10 cellular contexts compared by ENCODE assay signal in the genomic region with DNA sequence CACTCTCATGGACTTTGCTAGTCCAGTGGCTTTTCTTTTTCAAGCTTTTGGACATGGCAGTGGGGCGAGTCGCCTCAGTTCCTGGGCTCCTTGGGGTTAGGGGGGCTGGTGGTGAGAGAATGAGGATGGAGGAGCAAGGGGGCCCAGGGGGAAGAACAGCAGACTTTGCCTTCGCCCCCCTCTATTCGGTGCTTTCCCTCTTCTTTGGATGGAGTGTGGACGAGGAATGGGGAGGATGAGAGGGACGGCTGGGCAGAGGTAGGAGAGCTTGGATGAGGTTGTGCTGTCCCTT. TPM values are rescaled to one million over a fixed set of nuclear protein-coding genes. Genes with fewer than 3 reads are reported as not detected.
A peak's percentile ranks its signal among the peaks of the same experiment; 100 is the strongest.
DNase-seq lines count a peak whose midpoint lies in the region; ATAC-seq and TF ChIP-seq lines count a peak whose summit lies in the region.
"Had no signal": no experiment of that assay in that cellular context is flagged by ENCODE, and none has a peak within 500 bp of the region (broad histone marks: within the 10 kb centered on the region; RNA-seq: fewer than 3 reads in every experiment).

No MANE protein-coding gene starts in this region.

- H3K4me1 ChIP-seq in psoas muscle: no peaks in the 10 kb centered on the region

- peaks cover 21% of the 10 kb centered on the region for H3K36me3 Mint-ChIP-seq in Calu3 (ENCODE audit: insufficient read depth, unreplicated experiment)
- H3K36me3 Mint-ChIP-seq in glutamatergic neuron (ENCODE audit: unreplicated experiment): no peaks in the 10 kb centered on the region
- H3K36me3 Mint-ChIP-seq in activated T-helper 1 cell treated with anti-CD3 and anti-CD28 coated beads, Interleukin-12 subunit alpha, Interleukin-12 subunit beta, Interleukin-2, Interleukin-4 antibody, amounts not matched to agents 30 ng/mL and 10 ng/mL and 1 ng/mL, durations not matched to agents 14 hours and 24 hours and 36 hours (ENCODE audit: low read depth): no peaks in the 10 kb centered on the region

- H3K4me3 Mint-ChIP-seq in Calu3 (ENCODE audit: low read depth, unreplicated experiment): peak overlapping the region; percentile 81
- peak overlapping the region; percentile 95 for H3K4me3 Mint-ChIP-seq in glutamatergic neuron (ENCODE audit: unreplicated experiment)
- no peak overlapping the region for H3K4me3 Mint-ChIP-seq in activated T-helper 1 cell treated with anti-CD3 and anti-CD28 coated beads, Interleukin-12 subunit alpha, Interleukin-12 subunit beta, Interleukin-2, Interleukin-4 antibody, amounts not matched to agents 30 ng/mL and 10 ng/mL and 1 ng/mL, durations not matched to agents 14 hours and 24 hours and 36 hours
- H3K4me3 Mint-ChIP-seq: activated B cell treated with CpG ODN at 0.5 μM for 24 hours had no signal

- H3K27me3 ChIP-seq in psoas muscle (ENCODE audit: insufficient read depth in 3 of 3, low read length in 2 of 3): peaks cover 0 to 10% (median 0%) of the 10 kb centered on the region in 3 donors

- ATAC-seq in psoas muscle (no peak), HG03354 (IDR thresholded peaks at IDR 0.05; ENCODE audit: poor library complexity, severe bottlenecking, unreplicated experiment) (no peak), HG02981 (IDR thresholded peaks at IDR 0.05; ENCODE audit: unreplicated experiment) (no peak)

- CTCF ChIA-PET in Calu3 (lab: Charles Lee): no interaction called here

- H3K36me3 ChIP-seq in psoas muscle (ENCODE audit: insufficient read depth in 1 of 2, low read depth in 1 of 2): no peaks in the 10 kb centered on the region

- H3K27ac Mint-ChIP-seq in Calu3 (ENCODE audit: unreplicated experiment) (no peak overlapping the region), glutamatergic neuron (ENCODE audit: unreplicated experiment) (no peak overlapping the region)
- no peak overlapping the region for H3K27ac Mint-ChIP-seq in activated T-helper 1 cell treated with anti-CD3 and anti-CD28 coated beads, Interleukin-12 subunit alpha, Interleukin-12 subunit beta, Interleukin-2, Interleukin-4 antibody, amounts not matched to agents 30 ng/mL and 10 ng/mL and 1 ng/mL, durations not matched to agents 14 hours and 24 hours and 36 hours
- H3K27ac Mint-ChIP-seq: activated B cell treated with CpG ODN at 0.5 μM for 24 hours had no signal

- TF ChIP-seq CTCF in Calu3 (IDR thresholded peaks at IDR 0.05; ENCODE audit: unreplicated experiment): no peak
- TF ChIP-seq CTCF in WI38 (IDR thresholded peaks at IDR 0.05; ENCODE audit: low read depth, low read length): no peak
- no peak for TF ChIP-seq CTCF in glutamatergic neuron (IDR thresholded peaks at IDR 0.05; ENCODE audit: partially characterized antibody, unreplicated experiment)
- no peak for TF ChIP-seq CTCF in psoas muscle (IDR thresholded peaks at IDR 0.05)

- peaks cover 16% of the 10 kb centered on the region for H3K27me3 Mint-ChIP-seq in Calu3 (ENCODE audit: unreplicated experiment)
- peaks cover 25% of the 10 kb centered on the region for H3K27me3 Mint-ChIP-seq in glutamatergic neuron (ENCODE audit: unreplicated experiment)
- peaks cover 38% of the 10 kb centered on the region for H3K27me3 Mint-ChIP-seq in activated T-helper 1 cell treated with anti-CD3 and anti-CD28 coated beads, Interleukin-12 subunit alpha, Interleukin-12 subunit beta, Interleukin-2, Interleukin-4 antibody, amounts not matched to agents 30 ng/mL and 10 ng/mL and 1 ng/mL, durations not matched to agents 14 hours and 24 hours and 36 hours (ENCODE audit: insufficient read depth)

- peak overlapping the region; percentile 75 for H3K27ac ChIP-seq in psoas muscle

- BruUV-seq in Calu3 (replicated peaks; lab: Mats Ljungman, UMichigan): no TSS peak

- no peaks in the 10 kb centered on the region for H3K9me3 ChIP-seq in psoas muscle

- H3K4me1 Mint-ChIP-seq in Calu3 (ENCODE audit: low read depth, unreplicated experiment) (peaks cover 16% of the 10 kb centered on the region), glutamatergic neuron (ENCODE audit: low read depth, unreplicated experiment) (peaks cover 4% of the 10 kb centered on the region)
- H3K4me1 Mint-ChIP-seq in activated T-helper 1 cell treated with anti-CD3 and anti-CD28 coated beads, Interleukin-12 subunit alpha, Interleukin-12 subunit beta, Interleukin-2, Interleukin-4 antibody, amounts not matched to agents 30 ng/mL and 10 ng/mL and 1 ng/mL, durations not matched to agents 14 hours and 24 hours and 36 hours (ENCODE audit: low read depth): no peaks in the 10 kb centered on the region

- intact Hi-C loops in Calu3 (cut with micrococcal nuclease; ENCODE audit: unreplicated experiment) (no loop called here), psoas muscle (cut with DNase I) (no loop called here)
- intact Hi-C loops in activated T-helper 1 cell treated with anti-CD3 and anti-CD28 coated beads, Interleukin-12 subunit alpha, Interleukin-12 subunit beta, Interleukin-2, Interleukin-4 antibody, amounts not matched to agents 30 ng/mL and 10 ng/mL and 1 ng/mL, durations not matched to agents 14 hours and 24 hours and 36 hours (cut with micrococcal nuclease): no loop called here

- H3K4me3 ChIP-seq in WI38 (ENCODE audit: low read depth, low read length): peak overlapping the region; percentile 83
- peak overlapping the region; percentile 70 for H3K4me3 ChIP-seq in psoas muscle

- WGBS in psoas muscle, 3 donors: 0 to 2% (median 0%) methylated on average over 4 to 6 of the region's 6 CpGs

- DNase-seq in Calu3 (no peak), glutamatergic neuron (no peak), psoas muscle (no peak)
- DNase-seq in activated CD4-positive, alpha-beta T cell treated with anti-CD3 and anti-CD28 coated beads, Interleukin-2, amount 50 U/mL, for 1 hour: no peak
- DNase-seq in activated T-helper 1 cell treated with anti-CD3 and anti-CD28 coated beads, Interleukin-12 subunit alpha, Interleukin-12 subunit beta, Interleukin-2, Interleukin-4 antibody, amounts not matched to agents 30 ng/mL and 10 ng/mL and 1 ng/mL, durations not matched to agents 14 hours and 24 hours and 36 hours (ENCODE audit: low spot score): no peak
- DNase-seq: activated B cell treated with CpG ODN at 0.5 μM for 24 hours, NCI-H1436 had no signal

- H3K9me3 Mint-ChIP-seq in Calu3 (ENCODE audit: low read depth, unreplicated experiment) (no peaks in the 10 kb centered on the region), glutamatergic neuron (ENCODE audit: unreplicated experiment) (peaks cover 3% of the 10 kb centered on the region)
- no peaks in the 10 kb centered on the region for H3K9me3 Mint-ChIP-seq in activated T-helper 1 cell treated with anti-CD3 and anti-CD28 coated beads, Interleukin-12 subunit alpha, Interleukin-12 subunit beta, Interleukin-2, Interleukin-4 antibody, amounts not matched to agents 30 ng/mL and 10 ng/mL and 1 ng/mL, durations not matched to agents 14 hours and 24 hours and 36 hours

RNA-seq across cellular contexts. Expression of gene MAGI2, which starts 0.3 kb away (rescaled TPM):
- total RNA-seq in Calu3 (2022) (0.52 and 0.64 TPM in 2 replicates), glutamatergic neuron (ENCODE audit: unreplicated experiment) (64.2 TPM), psoas muscle (1 to 10 TPM; 1.3 to 2.5 (median 2.4) TPM)
- polyA plus RNA-seq in psoas muscle: 1 to 10 TPM in 1 of 3 donors, under 1 TPM in 2; 0.46 to 1.4 (median 0.53) TPM
- total RNA-seq in activated T-helper 1 cell treated with anti-CD3 and anti-CD28 coated beads, Interleukin-12 subunit alpha, Interleukin-12 subunit beta, Interleukin-2, Interleukin-4 antibody, amounts not matched to agents 30 ng/mL and 10 ng/mL and 1 ng/mL, durations not matched to agents 14 hours and 24 hours and 36 hours: 0.10 and 0.17 TPM in 2 replicates

Comparison
In these comparisons a context has a peak if more than half of its experiments do, and no peak if none do; other contexts are left out.
1. RNA of gene MAGI2, which starts 0.3 kb away (total RNA-seq): 64.2 TPM in glutamatergic neuron (single experiment); 1.3 to 2.5 TPM in psoas muscle, 0.52 to 0.64 TPM in Calu3 and 0.10 to 0.17 TPM in activated T-helper 1 cell treated with anti-CD3 and anti-CD28 coated beads, Interleukin-12 subunit alpha, Interleukin-12 subunit beta, Interleukin-2, Interleukin-4 antibody, amounts not matched to agents 30 ng/mL and 10 ng/mL and 1 ng/mL, durations not matched to agents 14 hours and 24 hours and 36 hours; every median in the first group is over 10 times any median in the second.